Comparison of ENCODE assay signal across 17 cellular contexts in genomic region chr1:234668577-234668955, GRCh38. TPM values are rescaled to one million over a fixed set of nuclear protein-coding genes. Genes with fewer than 3 reads are reported as not detected.
A peak's percentile ranks its signal among the peaks of the same experiment; 100 is the strongest.
DNase-seq lines count a peak whose midpoint lies in the region; ATAC-seq, FAIRE-seq and TF ChIP-seq lines count a peak whose summit lies in the region.
"Had no signal": no experiment of that assay in that cellular context is flagged by ENCODE, and none has a peak within 500 bp of the region (broad histone marks: within the 10 kb centered on the region; RNA-seq: fewer than 3 reads in every experiment).

No MANE protein-coding gene starts in this region.

- H3K79me2 ChIP-seq in K562 (ENCODE audit: control insufficient read depth, insufficient read depth, low read length) (no peaks in the 10 kb centered on the region), hepatocyte (no peaks in the 10 kb centered on the region)

- FAIRE-seq in K562 (lab: Jason Lieb, UNC) = no peak
- FAIRE-seq: GM19239, HTR-8/SVneo had no signal

- H3K4me3 Mint-ChIP-seq in naive thymus-derived CD4-positive, alpha-beta T cell = no peak overlapping the region
- H3K4me3 Mint-ChIP-seq: B cell; CD8-positive, alpha-beta T cell; IgD-negative memory B cell had no signal

- no peak overlapping the region for H3K9ac ChIP-seq in K562 (ENCODE audit: insufficient read depth in 1 of 2, low read depth in 2 of 2, low read length in 2 of 2)
- H3K9ac ChIP-seq: BLaER1 treated with 17β-estradiol and CSF1 and Interleukin-3, amounts not matched to agents 10 nM and 100 nM had no signal

- H3K9me3 ChIP-seq in K562 (replicated peaks; ENCODE audit: control insufficient read depth, insufficient read depth, low read depth, low read length) (peaks cover 11% of the 10 kb centered on the region), hepatocyte (ENCODE audit: low read depth) (no peaks in the 10 kb centered on the region)
- H3K9me3 ChIP-seq in naive thymus-derived CD4-positive, alpha-beta T cell (ENCODE audit: control insufficient read depth in 2 of 3, low read length in 3 of 3) = no peaks in the 10 kb centered on the region

- peaks cover 0 to 6% (median 0%) of the 10 kb centered on the region in 11 donors for H3K9me3 Mint-ChIP-seq in naive thymus-derived CD4-positive, alpha-beta T cell
- H3K9me3 Mint-ChIP-seq: CD8-positive, alpha-beta T cell had no signal

- no peak for TF ChIP-seq CTCF in K562 (IDR thresholded peaks at IDR 0.05 in 2 of 3, conservative IDR thresholded peaks at IDR 0.05 in 1 of 3; ENCODE audit: insufficient read depth in 2 of 3, low read depth in 1 of 3, low read length in 3 of 3)
- TF ChIP-seq CTCF in hepatocyte (IDR thresholded peaks at IDR 0.05; ENCODE audit: poor library complexity) = no peak

- in situ Hi-C loops in K562 (cut with MboI) = no loop called here

- ATAC-seq in K562 (no peak), HG02981 (IDR thresholded peaks at IDR 0.05; ENCODE audit: unreplicated experiment) (no peak)
- ATAC-seq in naive thymus-derived CD4-positive, alpha-beta T cell = no peak
- ATAC-seq: CD8-positive, alpha-beta T cell had no signal

- TF ChIP-seq POLR2A in K562 (conservative IDR thresholded peaks at IDR 0.05) = no peak

- peaks cover 0 to 2% (median 0%) of the 10 kb centered on the region in 5 donors for H3K36me3 Mint-ChIP-seq in naive thymus-derived CD4-positive, alpha-beta T cell
- H3K36me3 Mint-ChIP-seq: CD8-positive, alpha-beta T cell had no signal

- intact Hi-C loops in K562 (cut with micrococcal nuclease) = no loop called here
- intact Hi-C loops in naive thymus-derived CD4-positive, alpha-beta T cell (cut with micrococcal nuclease) = no loop called here

- peaks cover 0 to 6% (median 0%) of the 10 kb centered on the region in 7 donors for H3K4me1 Mint-ChIP-seq in naive thymus-derived CD4-positive, alpha-beta T cell

- H3K27ac ChIP-seq in K562 (ENCODE audit: extremely low read depth, low read depth, low read length) (no peak overlapping the region), hepatocyte (peak overlapping the region; percentile 10)
- no peak overlapping the region for H3K27ac ChIP-seq in naive thymus-derived CD4-positive, alpha-beta T cell (ENCODE audit: low read depth, low read length)
- H3K27ac ChIP-seq: BLaER1 treated with 17β-estradiol and CSF1 and Interleukin-3, amounts not matched to agents 10 nM and 100 nM had no signal

- H3K27ac Mint-ChIP-seq in naive thymus-derived CD4-positive, alpha-beta T cell = no peak overlapping the region
- H3K27ac Mint-ChIP-seq: B cell; CD8-positive, alpha-beta T cell; IgD-negative memory B cell had no signal

- TF ChIP-seq RAD21 in K562 (CRISPR knock-in tag; conservative IDR thresholded peaks at IDR 0.05 in 1 of 2, IDR thresholded peaks at IDR 0.05 in 1 of 2) = no peak

- no peaks in the 10 kb centered on the region for H3K9me2 ChIP-seq in hepatocyte (replicated peaks; ENCODE audit: insufficient read depth)

- H3K4me2 ChIP-seq in K562 (ENCODE audit: insufficient read depth, low read length) = no peak overlapping the region
- no peak overlapping the region for H3K4me2 ChIP-seq in hepatocyte
- H3K4me2 ChIP-seq: BLaER1 treated with 17β-estradiol and CSF1 and Interleukin-3, amounts not matched to agents 10 nM and 100 nM had no signal

- peak; percentile 69 to 84 for DNase-seq in NCI-H524 (lab: John Stamatoyannopoulos, UW)
- peak; percentile 55 for DNase-seq in NCI-H82 treated with DMSO at 0.1 percent for 48 hours (lab: John Stamatoyannopoulos, UW; ENCODE audit: unreplicated experiment)
- DNase-seq in K562 (ENCODE audit: extremely low read depth in 1 of 4, low spot score in 3 of 4) = no peak
- no peak for DNase-seq in hepatocyte (ENCODE audit: low spot score)
- no peak for DNase-seq in SKM-1 (lab: John Stamatoyannopoulos, UW; ENCODE audit: unreplicated experiment)
- DNase-seq in naive thymus-derived CD4-positive, alpha-beta T cell = no peak
- DNase-seq: Calu3; CD8-positive, alpha-beta T cell; DMS79 treated with DMSO at 0.1 percent for 48 hours; GF-D8; HCEC 1CT had no signal

- 41% methylated on average over 5 of the region's 5 CpGs for WGBS in K562 (ENCODE audit: insufficient coverage, low coverage, missing lambda C conversion rate)
- WGBS in hepatocyte (ENCODE audit: low lambda C conversion rate, missing lambda C conversion rate) = 93% methylated on average over 5 of the region's 5 CpGs

- H3K36me3 ChIP-seq in K562 (ENCODE audit: control insufficient read depth, insufficient read depth, low read length) = no peaks in the 10 kb centered on the region
- H3K36me3 ChIP-seq in hepatocyte (replicated peaks; ENCODE audit: insufficient read depth, low read depth) = no peaks in the 10 kb centered on the region
- no peaks in the 10 kb centered on the region for H3K36me3 ChIP-seq in naive thymus-derived CD4-positive, alpha-beta T cell (ENCODE audit: control insufficient read depth in 2 of 3, insufficient read depth in 3 of 3, low read length in 3 of 3)
- H3K36me3 ChIP-seq: BLaER1 treated with 17β-estradiol and CSF1 and Interleukin-3, amounts not matched to agents 10 nM and 100 nM had no signal

- POLR2A ChIA-PET in K562 (lab: Yijun Ruan, JAX) = interaction anchor here (0.6 to 1.2 kb wide), 2 partner anchors 9 to 312 kb away, joined by 4 read pairs; no protein-coding TSS in a partner anchor
- POLR2A ChIA-PET in naive thymus-derived CD4-positive, alpha-beta T cell (lab: Charles Lee) = interaction anchor here (1.0 kb wide), 2 partner anchors 11 to 36 kb away, joined by 3 read pairs; no protein-coding TSS in a partner anchor

- 0 out of 2 replicates have a peak overlapping the region, but pooled peaks have one; percentile 16 for H2AFZ ChIP-seq in K562 (ENCODE audit: low read depth, low read length)
- H2AFZ ChIP-seq in hepatocyte = no peak overlapping the region

- no peaks in the 10 kb centered on the region for H3K9me1 ChIP-seq in K562 (ENCODE audit: control insufficient read depth, insufficient read depth, low read length)

- H3K4me1 ChIP-seq in K562 (replicated peaks in 1 of 2; ENCODE audit: control insufficient read depth in 2 of 2, insufficient read depth in 2 of 2, low read length in 2 of 2) (peaks cover 3 to 17% of the 10 kb centered on the region in 2 experiments; a peak in 3 of 5 replicates), hepatocyte (ENCODE audit: insufficient read depth) (peaks cover 19% of the 10 kb centered on the region)
- no peaks in the 10 kb centered on the region for H3K4me1 ChIP-seq in naive thymus-derived CD4-positive, alpha-beta T cell (ENCODE audit: control insufficient read depth in 2 of 2, insufficient read depth in 2 of 2, low read length in 2 of 2)

- no peak overlapping the region for H3K4me3 ChIP-seq in K562
- H3K4me3 ChIP-seq in hepatocyte = no peak overlapping the region
- H3K4me3 ChIP-seq in naive thymus-derived CD4-positive, alpha-beta T cell (ENCODE audit: low read length) = no peak overlapping the region
- H3K4me3 ChIP-seq: BLaER1 treated with 17β-estradiol and CSF1 and Interleukin-3, amounts not matched to agents 10 nM and 100 nM had no signal

- CTCF ChIA-PET in K562 (lab: Yijun Ruan, JAX; ENCODE audit: low intra/inter-chr PET ratio) = no interaction called here
- CTCF ChIA-PET in naive thymus-derived CD4-positive, alpha-beta T cell (lab: Charles Lee) = no interaction called here

- no peak for TF ChIP-seq EP300 in K562 (IDR thresholded peaks at IDR 0.05; ENCODE audit: low read length)

- H4K20me1 ChIP-seq in K562 (replicated peaks; ENCODE audit: control insufficient read depth, insufficient read depth, low read length) = no peaks in the 10 kb centered on the region
- H4K20me1 ChIP-seq in hepatocyte (ENCODE audit: insufficient read depth, poor library complexity, severe bottlenecking) = no peaks in the 10 kb centered on the region
- H4K20me1 ChIP-seq: BLaER1 treated with 17β-estradiol and CSF1 and Interleukin-3, amounts not matched to agents 10 nM and 100 nM had no signal

- BruUV-seq in K562 (replicated peaks; lab: Mats Ljungman, UMichigan) = no TSS peak

- no peaks in the 10 kb centered on the region for H3K27me3 Mint-ChIP-seq in naive thymus-derived CD4-positive, alpha-beta T cell
- H3K27me3 Mint-ChIP-seq: B cell had no signal

- no peaks in the 10 kb centered on the region for H3K27me3 ChIP-seq in K562 (ENCODE audit: control insufficient read depth in 2 of 2, insufficient read depth in 2 of 2, low read length in 2 of 2)
- H3K27me3 ChIP-seq in hepatocyte = no peaks in the 10 kb centered on the region
- no peaks in the 10 kb centered on the region for H3K27me3 ChIP-seq in naive thymus-derived CD4-positive, alpha-beta T cell (ENCODE audit: control insufficient read depth in 2 of 2, insufficient read depth in 2 of 2, low read length in 2 of 2)
- H3K27me3 ChIP-seq: BLaER1 treated with 17β-estradiol and CSF1 and Interleukin-3, amounts not matched to agents 10 nM and 100 nM had no signal

TF ChIP-seq in K562, 482 proteins besides CTCF, POLR2A, EP300 and RAD21 (continues in another document):
- TF ChIP-seq GATA2 (CRISPR knock-in tag; IDR thresholded peaks at IDR 0.05) = no peak

RNA-seq across cellular contexts. Expression of gene IRF2BP2, which starts 58.6 kb away (rescaled TPM):
- total RNA-seq in K562 (2011; cell fraction: chromatin; rRNA removed; ENCODE audit: low replicate concordance) = 23.6 and 29.2 TPM in 2 replicates
- total RNA-seq in K562 (2011; cell fraction: nucleolus; rRNA removed) = 17.0 and 26.0 TPM in 2 replicates
- 17.2 and 26.8 TPM in 2 replicates for total RNA-seq in K562 (2011; cell fraction: nucleoplasm; rRNA removed)
- total RNA-seq in K562 (2014; rRNA removed) (24.4 and 38.8 TPM in 2 replicates), K562 (2014; rRNA removed; fragmentation: Illumina TruSeq; extraction: Trizol) (18.4 and 22.1 TPM in 2 replicates), K562 (2015; rRNA removed; fragmentation: Illumina TruSeq; extraction: Trizol) (35.3 and 39.1 TPM in 2 replicates), K562 (2021) (68.4 and 68.6 TPM in 2 replicates), hepatocyte (113 and 135 TPM in 2 replicates)
- polyA plus RNA-seq in K562 (2011; rRNA removed) (7.7 and 18.0 TPM in 2 replicates), K562 (2014; fragmentation: Illumina TruSeq; extraction: Trizol) (47.0 and 60.0 TPM in 2 replicates), K562 (2014; fragmentation: Nextera tagmentation; extraction: Ambion mirVana) (10 to 100 TPM; 11.4 to 18.2 TPM), K562 (2014; rRNA removed) (19.0 and 30.4 TPM in 2 replicates), hepatocyte (65.9 and 68.2 TPM in 2 replicates)
- polyA plus RNA-seq in K562 (2011; cell fraction: cytosol; rRNA removed) = 12.4 and 22.0 TPM in 2 replicates
- polyA plus RNA-seq in K562 (2011; cell fraction: nucleus; rRNA removed) = 73.6 and 97.0 TPM in 2 replicates
- 38.3 and 116 TPM in 2 replicates for polyA plus RNA-seq in K562 (2012)
- polyA minus RNA-seq in K562 (2011; rRNA and poly(A)+ RNA removed) = 10.8 and 16.9 TPM in 2 replicates
- polyA minus RNA-seq in K562 (2011; cell fraction: cytosol; rRNA and poly(A)+ RNA removed) = 43.5 and 61.6 TPM in 2 replicates
- 22.5 and 41.3 TPM in 2 replicates for polyA minus RNA-seq in K562 (2011; cell fraction: nucleus; rRNA and poly(A)+ RNA removed)
- total RNA-seq in naive thymus-derived CD4-positive, alpha-beta T cell = 100 to 1,000 TPM; 150 to 413 (median 173) TPM
- 10 to 100 TPM; 28.7 to 35.6 TPM for polyA plus RNA-seq in naive thymus-derived CD4-positive, alpha-beta T cell

Comparison
In these comparisons a context has a peak if more than half of its experiments do, and no peak if none do; other contexts are left out.
1. DNase-seq: peak in NCI-H524 (2 of 2) and NCI-H82 treated with DMSO at 0.1 percent for 48 hours (single experiment); none in K562 (0 of 4), hepatocyte (single experiment), SKM-1 (single experiment) and naive thymus-derived CD4-positive, alpha-beta T cell (0 of 9).